1 cellular context compared by ENCODE assay signal in genomic region chr19:58382997-58383603, GRCh38.
TF ChIP-seq lines count a peak whose summit lies in the region.

No MANE protein-coding gene starts in this region.

TF ChIP-seq in GM23338, 12 proteins besides CTCF, POLR2A, EP300 and RAD21 (continued from another document):
- TF ChIP-seq CREB1 (CRISPR knock-in tag; IDR thresholded peaks at IDR 0.05; ENCODE audit: low read depth): no peak
- no peak for TF ChIP-seq ETS1 (IDR thresholded peaks at IDR 0.05)
- TF ChIP-seq EZH2phosphoT487 (IDR thresholded peaks at IDR 0.05; ENCODE audit: unreplicated experiment): no peak
- TF ChIP-seq POLR2AphosphoS5 (IDR thresholded peaks at IDR 0.05; ENCODE audit: low read depth): no peak
- TF ChIP-seq ZNF331 (CRISPR knock-in tag; IDR thresholded peaks at IDR 0.05; ENCODE audit: low read depth): no peak
- TF ChIP-seq NANOG (IDR thresholded peaks at IDR 0.05; ENCODE audit: borderline replicate concordance): no peak
- TF ChIP-seq JUNB (IDR thresholded peaks at IDR 0.05; ENCODE audit: unreplicated experiment): no peak
- TF ChIP-seq, protein P1, sequence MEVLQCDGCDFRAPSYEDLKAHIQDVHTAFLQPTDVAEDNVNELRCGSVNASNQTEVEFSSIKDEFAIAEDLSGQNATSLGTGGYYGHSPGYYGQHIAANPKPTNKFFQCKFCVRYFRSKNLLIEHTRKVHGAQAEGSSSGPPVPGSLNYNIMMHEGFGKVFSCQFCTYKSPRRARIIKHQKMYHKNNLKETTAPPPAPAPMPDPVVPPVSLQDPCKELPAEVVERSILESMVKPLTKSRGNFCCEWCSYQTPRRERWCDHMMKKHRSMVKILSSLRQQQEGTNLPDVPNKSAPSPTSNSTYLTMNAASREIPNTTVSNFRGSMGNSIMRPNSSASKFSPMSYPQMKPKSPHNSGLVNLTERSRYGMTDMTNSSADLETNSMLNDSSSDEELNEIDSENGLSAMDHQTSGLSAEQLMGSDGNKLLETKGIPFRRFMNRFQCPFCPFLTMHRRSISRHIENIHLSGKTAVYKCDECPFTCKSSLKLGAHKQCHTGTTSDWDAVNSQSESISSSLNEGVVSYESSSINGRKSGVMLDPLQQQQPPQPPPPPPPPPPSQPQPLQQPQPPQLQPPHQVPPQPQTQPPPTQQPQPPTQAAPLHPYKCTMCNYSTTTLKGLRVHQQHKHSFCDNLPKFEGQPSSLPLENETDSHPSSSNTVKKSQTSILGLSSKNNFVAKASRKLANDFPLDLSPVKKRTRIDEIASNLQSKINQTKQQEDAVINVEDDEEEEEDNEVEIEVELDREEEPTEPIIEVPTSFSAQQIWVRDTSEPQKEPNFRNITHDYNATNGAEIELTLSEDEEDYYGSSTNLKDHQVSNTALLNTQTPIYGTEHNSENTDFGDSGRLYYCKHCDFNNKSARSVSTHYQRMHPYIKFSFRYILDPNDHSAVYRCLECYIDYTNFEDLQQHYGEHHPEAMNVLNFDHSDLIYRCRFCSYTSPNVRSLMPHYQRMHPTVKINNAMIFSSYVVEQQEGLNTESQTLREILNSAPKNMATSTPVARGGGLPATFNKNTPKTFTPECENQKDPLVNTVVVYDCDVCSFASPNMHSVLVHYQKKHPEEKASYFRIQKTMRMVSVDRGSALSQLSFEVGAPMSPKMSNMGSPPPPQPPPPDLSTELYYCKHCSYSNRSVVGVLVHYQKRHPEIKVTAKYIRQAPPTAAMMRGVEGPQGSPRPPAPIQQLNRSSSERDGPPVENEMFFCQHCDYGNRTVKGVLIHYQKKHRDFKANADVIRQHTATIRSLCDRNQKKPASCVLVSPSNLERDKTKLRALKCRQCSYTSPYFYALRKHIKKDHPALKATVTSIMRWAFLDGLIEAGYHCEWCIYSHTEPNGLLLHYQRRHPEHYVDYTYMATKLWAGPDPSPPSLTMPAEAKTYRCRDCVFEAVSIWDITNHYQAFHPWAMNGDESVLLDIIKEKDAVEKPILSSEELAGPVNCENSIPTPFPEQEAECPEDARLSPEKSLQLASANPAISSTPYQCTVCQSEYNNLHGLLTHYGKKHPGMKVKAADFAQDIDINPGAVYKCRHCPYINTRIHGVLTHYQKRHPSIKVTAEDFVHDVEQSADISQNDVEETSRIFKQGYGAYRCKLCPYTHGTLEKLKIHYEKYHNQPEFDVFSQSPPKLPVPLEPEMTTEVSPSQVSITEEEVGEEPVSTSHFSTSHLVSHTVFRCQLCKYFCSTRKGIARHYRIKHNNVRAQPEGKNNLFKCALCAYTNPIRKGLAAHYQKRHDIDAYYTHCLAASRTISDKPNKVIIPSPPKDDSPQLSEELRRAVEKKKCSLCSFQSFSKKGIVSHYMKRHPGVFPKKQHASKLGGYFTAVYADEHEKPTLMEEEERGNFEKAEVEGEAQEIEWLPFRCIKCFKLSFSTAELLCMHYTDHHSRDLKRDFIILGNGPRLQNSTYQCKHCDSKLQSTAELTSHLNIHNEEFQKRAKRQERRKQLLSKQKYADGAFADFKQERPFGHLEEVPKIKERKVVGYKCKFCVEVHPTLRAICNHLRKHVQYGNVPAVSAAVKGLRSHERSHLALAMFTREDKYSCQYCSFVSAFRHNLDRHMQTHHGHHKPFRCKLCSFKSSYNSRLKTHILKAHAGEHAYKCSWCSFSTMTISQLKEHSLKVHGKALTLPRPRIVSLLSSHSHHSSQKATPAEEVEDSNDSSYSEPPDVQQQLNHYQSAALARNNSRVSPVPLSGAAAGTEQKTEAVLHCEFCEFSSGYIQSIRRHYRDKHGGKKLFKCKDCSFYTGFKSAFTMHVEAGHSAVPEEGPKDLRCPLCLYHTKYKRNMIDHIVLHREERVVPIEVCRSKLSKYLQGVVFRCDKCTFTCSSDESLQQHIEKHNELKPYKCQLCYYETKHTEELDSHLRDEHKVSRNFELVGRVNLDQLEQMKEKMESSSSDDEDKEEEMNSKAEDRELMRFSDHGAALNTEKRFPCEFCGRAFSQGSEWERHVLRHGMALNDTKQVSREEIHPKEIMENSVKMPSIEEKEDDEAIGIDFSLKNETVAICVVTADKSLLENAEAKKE (CRISPR knock-in tag; IDR thresholded peaks at IDR 0.05): no peak
- no peak for TF ChIP-seq STAT1 (IDR thresholded peaks at IDR 0.05; ENCODE audit: unreplicated experiment)
TF ChIP-seq in GM23338: peak in this region for 0.
